8 cellular contexts compared by ENCODE assay signal in genomic region chr16:19601083-19601976, GRCh38. TPM values are rescaled to one million over a fixed set of nuclear protein-coding genes. Genes with fewer than 3 reads are reported as not detected.
DNase-seq lines count a peak whose midpoint lies in the region; ATAC-seq and TF ChIP-seq lines count a peak whose summit lies in the region.

No MANE protein-coding gene starts in this region.

- TF ChIP-seq EP300 in stomach (IDR thresholded peaks at IDR 0.05): no peak

- no peaks in the 10 kb centered on the region for H3K27me3 ChIP-seq in BJ (ENCODE audit: control insufficient read depth, insufficient read depth, low read length)
- no peaks in the 10 kb centered on the region for H3K27me3 ChIP-seq in stomach

- intact Hi-C loops in stomach (cut with DNase I; ENCODE audit: low total_unique reads): loop anchor here (5.0 kb wide), 1 partner anchor 286 kb away; no protein-coding TSS in a partner anchor

- H3K36me3 ChIP-seq in BJ (ENCODE audit: control insufficient read depth, insufficient read depth, low read length): peaks cover 9% of the 10 kb centered on the region; the same call in 1 of the 2 replicates
- H3K36me3 ChIP-seq in stomach: peaks cover 10 to 89% (median 64%) of the 10 kb centered on the region in 4 donors

- POLR2A ChIA-PET in BJ (lab: Charles Lee): interaction anchor here (0.6 kb wide), 1 partner anchor 278 kb away, joined by 4 read pairs; no protein-coding TSS in a partner anchor

- H3K9me3 ChIP-seq in stomach: no peaks in the 10 kb centered on the region

- no peaks in the 10 kb centered on the region for H3K4me1 ChIP-seq in stomach

- no peak for DNase-seq in BJ (ENCODE audit: low read depth)
- DNase-seq in NCI-H446 treated with DMSO at 0.1 percent for 48 hours (lab: John Stamatoyannopoulos, UW): peak; percentile 29
- peak in 31 of 58 donors; percentile 4 to 66 (median 27) for DNase-seq in anterior cingulate cortex (lab: John Stamatoyannopoulos, UW)
- DNase-seq in iPS-NIHi11 (ENCODE audit: low spot score): peak; percentile 56
- DNase-seq in stomach: no peak

- WGBS in stomach, 5 donors: 60 to 63% (median 62%) methylated on average over 13 of the region's 13 CpGs

- no peak for ATAC-seq in HG02642 (IDR thresholded peaks at IDR 0.05; ENCODE audit: poor library complexity, unreplicated experiment)
- no peak for ATAC-seq in GM18909 (IDR thresholded peaks at IDR 0.05; ENCODE audit: poor library complexity, unreplicated experiment)

- TF ChIP-seq CTCF in BJ (IDR thresholded peaks at IDR 0.05; ENCODE audit: insufficient read depth, low read depth, low read length): peak; percentile 57
- peak; percentile 41; the same call in 1 of the 2 replicates for TF ChIP-seq CTCF in GM12875 (IDR thresholded peaks at IDR 0.05; ENCODE audit: borderline replicate concordance, insufficient read depth, low read depth, low read length)
- TF ChIP-seq CTCF in stomach (IDR thresholded peaks at IDR 0.05): peak in 5 of 7 experiments; percentile 20 to 75 (median 56)

- H3K4me3 ChIP-seq in BJ (ENCODE audit: low read depth, low read length) (no peak overlapping the region), GM12875 (ENCODE audit: low read depth, low read length) (no peak overlapping the region), stomach (no peak overlapping the region)

- H3K27ac ChIP-seq in stomach: no peak overlapping the region

- TF ChIP-seq POLR2A in stomach (IDR thresholded peaks at IDR 0.05): no peak

- CTCF ChIA-PET in BJ (lab: Yijun Ruan, JAX): interaction anchor here (0.6 to 13.6 kb wide), 19 partner anchors 10 to 306 kb away, joined by 3 to 178 read pairs (median 4); partner anchors contain the start of genes GPRC5B and VPS35L

RNA-seq across cellular contexts. Expression of gene VPS35L, which starts 45.8 kb away (rescaled TPM):
- polyA plus RNA-seq in BJ (2011; rRNA removed) (40.1 and 83.2 TPM in 2 replicates), stomach (10 to 100 TPM; 16.0 to 25.8 (median 23.7) TPM)
- polyA minus RNA-seq in BJ (2011; rRNA and poly(A)+ RNA removed): 72.0 and 82.5 TPM in 2 replicates
- total RNA-seq in stomach: 100 to 1,000 TPM in 1 of 5 donors, 10 to 100 TPM in 4; 15.2 to 205 (median 51.9) TPM

Comparison
In these comparisons a context has a peak if more than half of its experiments do, and no peak if none do; other contexts are left out.
1. DNase-seq: peak in NCI-H446 treated with DMSO at 0.1 percent for 48 hours (single experiment), anterior cingulate cortex (31 of 58) and iPS-NIHi11 (single experiment); none in BJ (single experiment) and stomach (single experiment).
2. Peak in every context shown above with its lines, with median percentiles within 50 percentile points of each other: CTCF ChIP-seq.